In the genomic region with DNA sequence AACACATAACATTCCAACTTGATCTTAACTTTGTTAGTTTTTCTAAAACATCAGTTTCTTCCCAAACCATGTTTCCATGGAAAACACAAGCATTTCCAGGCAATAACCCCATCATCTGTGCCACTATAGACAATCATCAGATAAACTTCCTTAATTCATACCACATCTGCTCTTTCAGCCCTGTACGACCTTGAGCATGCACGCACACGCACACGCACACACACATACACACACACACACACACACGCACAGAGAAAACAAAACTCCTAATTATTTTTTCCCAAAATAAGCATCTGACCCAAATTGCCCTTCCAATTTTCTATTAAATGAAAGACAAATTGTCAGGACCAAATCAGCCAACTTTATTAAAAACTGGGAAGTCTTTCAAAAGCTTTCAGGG, we compare ENCODE assay signal across 2 cellular contexts.
TF ChIP-seq lines count a peak whose summit lies in the region.

No MANE protein-coding gene starts in this region.

TF ChIP-seq in SK-N-SH, 30 proteins besides CTCF, POLR2A, EP300 and RAD21 (continues in another document):
- peak; percentile 32 for TF ChIP-seq CHD2 (IDR thresholded peaks at IDR 0.05; ENCODE audit: low read length, partially characterized antibody)
- no peak for TF ChIP-seq YY1 (IDR thresholded peaks at IDR 0.05; ENCODE audit: low read depth)
- TF ChIP-seq TEAD4 (IDR thresholded peaks at IDR 0.05; ENCODE audit: borderline replicate concordance, insufficient read depth), result no peak
- TF ChIP-seq RCOR1 (IDR thresholded peaks at IDR 0.05; ENCODE audit: low read length), result peak; percentile 75; the same call in 1 of the 2 replicates
- TF ChIP-seq, protein P1, sequence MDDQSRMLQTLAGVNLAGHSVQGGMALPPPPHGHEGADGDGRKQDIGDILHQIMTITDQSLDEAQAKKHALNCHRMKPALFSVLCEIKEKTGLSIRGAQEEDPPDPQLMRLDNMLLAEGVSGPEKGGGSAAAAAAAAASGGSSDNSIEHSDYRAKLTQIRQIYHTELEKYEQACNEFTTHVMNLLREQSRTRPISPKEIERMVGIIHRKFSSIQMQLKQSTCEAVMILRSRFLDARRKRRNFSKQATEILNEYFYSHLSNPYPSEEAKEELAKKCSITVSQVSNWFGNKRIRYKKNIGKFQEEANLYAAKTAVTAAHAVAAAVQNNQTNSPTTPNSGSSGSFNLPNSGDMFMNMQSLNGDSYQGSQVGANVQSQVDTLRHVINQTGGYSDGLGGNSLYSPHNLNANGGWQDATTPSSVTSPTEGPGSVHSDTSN (IDR thresholded peaks at IDR 0.05), result no peak
- TF ChIP-seq GABPA (IDR thresholded peaks at IDR 0.05; ENCODE audit: low read depth), result no peak
- TF ChIP-seq FOSL2 (IDR thresholded peaks at IDR 0.05; ENCODE audit: borderline replicate concordance, low read depth), result no peak
- TF ChIP-seq, protein P2, sequence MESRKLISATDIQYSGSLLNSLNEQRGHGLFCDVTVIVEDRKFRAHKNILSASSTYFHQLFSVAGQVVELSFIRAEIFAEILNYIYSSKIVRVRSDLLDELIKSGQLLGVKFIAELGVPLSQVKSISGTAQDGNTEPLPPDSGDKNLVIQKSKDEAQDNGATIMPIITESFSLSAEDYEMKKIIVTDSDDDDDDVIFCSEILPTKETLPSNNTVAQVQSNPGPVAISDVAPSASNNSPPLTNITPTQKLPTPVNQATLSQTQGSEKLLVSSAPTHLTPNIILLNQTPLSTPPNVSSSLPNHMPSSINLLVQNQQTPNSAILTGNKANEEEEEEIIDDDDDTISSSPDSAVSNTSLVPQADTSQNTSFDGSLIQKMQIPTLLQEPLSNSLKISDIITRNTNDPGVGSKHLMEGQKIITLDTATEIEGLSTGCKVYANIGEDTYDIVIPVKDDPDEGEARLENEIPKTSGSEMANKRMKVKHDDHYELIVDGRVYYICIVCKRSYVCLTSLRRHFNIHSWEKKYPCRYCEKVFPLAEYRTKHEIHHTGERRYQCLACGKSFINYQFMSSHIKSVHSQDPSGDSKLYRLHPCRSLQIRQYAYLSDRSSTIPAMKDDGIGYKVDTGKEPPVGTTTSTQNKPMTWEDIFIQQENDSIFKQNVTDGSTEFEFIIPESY (IDR thresholded peaks at IDR 0.05; ENCODE audit: borderline replicate concordance, low read depth), result no peak
- no peak for TF ChIP-seq ELF1 (IDR thresholded peaks at IDR 0.05)
- no peak for TF ChIP-seq EZH2phosphoT487 (IDR thresholded peaks at IDR 0.05; ENCODE audit: borderline replicate concordance, low read depth)
- no peak for TF ChIP-seq NRF1 (IDR thresholded peaks at IDR 0.05; ENCODE audit: low read depth, low read length)
- TF ChIP-seq JUND (IDR thresholded peaks at IDR 0.05), result no peak
- TF ChIP-seq, protein P3, sequence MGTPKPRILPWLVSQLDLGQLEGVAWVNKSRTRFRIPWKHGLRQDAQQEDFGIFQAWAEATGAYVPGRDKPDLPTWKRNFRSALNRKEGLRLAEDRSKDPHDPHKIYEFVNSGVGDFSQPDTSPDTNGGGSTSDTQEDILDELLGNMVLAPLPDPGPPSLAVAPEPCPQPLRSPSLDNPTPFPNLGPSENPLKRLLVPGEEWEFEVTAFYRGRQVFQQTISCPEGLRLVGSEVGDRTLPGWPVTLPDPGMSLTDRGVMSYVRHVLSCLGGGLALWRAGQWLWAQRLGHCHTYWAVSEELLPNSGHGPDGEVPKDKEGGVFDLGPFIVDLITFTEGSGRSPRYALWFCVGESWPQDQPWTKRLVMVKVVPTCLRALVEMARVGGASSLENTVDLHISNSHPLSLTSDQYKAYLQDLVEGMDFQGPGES (IDR thresholded peaks at IDR 0.05; ENCODE audit: low read depth, low read length), result no peak
- TF ChIP-seq, protein P4, sequence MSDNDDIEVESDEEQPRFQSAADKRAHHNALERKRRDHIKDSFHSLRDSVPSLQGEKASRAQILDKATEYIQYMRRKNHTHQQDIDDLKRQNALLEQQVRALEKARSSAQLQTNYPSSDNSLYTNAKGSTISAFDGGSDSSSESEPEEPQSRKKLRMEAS (IDR thresholded peaks at IDR 0.05; ENCODE audit: low read depth), result no peak
- peak; percentile 87 for TF ChIP-seq GATA2 (CRISPR knock-in tag; IDR thresholded peaks at IDR 0.05)
- no peak for TF ChIP-seq REST (IDR thresholded peaks at IDR 0.05; ENCODE audit: low read depth, low read length)
- TF ChIP-seq, protein P5, sequence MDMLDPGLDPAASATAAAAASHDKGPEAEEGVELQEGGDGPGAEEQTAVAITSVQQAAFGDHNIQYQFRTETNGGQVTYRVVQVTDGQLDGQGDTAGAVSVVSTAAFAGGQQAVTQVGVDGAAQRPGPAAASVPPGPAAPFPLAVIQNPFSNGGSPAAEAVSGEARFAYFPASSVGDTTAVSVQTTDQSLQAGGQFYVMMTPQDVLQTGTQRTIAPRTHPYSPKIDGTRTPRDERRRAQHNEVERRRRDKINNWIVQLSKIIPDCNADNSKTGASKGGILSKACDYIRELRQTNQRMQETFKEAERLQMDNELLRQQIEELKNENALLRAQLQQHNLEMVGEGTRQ (IDR thresholded peaks at IDR 0.05; ENCODE audit: borderline replicate concordance, low read depth, low read length), result no peak
- TF ChIP-seq SMC3 (IDR thresholded peaks at IDR 0.05; ENCODE audit: low read depth, low read length), result no peak
- peak; percentile 30 for TF ChIP-seq TCF12 (IDR thresholded peaks at IDR 0.05)
- TF ChIP-seq RFX5 (IDR thresholded peaks at IDR 0.05; ENCODE audit: low read length), result no peak
- TF ChIP-seq NFIC (IDR thresholded peaks at IDR 0.05; ENCODE audit: borderline replicate concordance), result no peak
- TF ChIP-seq POLR2AphosphoS5 (IDR thresholded peaks at IDR 0.05; ENCODE audit: low read depth, low read length), result no peak

TF ChIP-seq in GM23338, 12 proteins besides CTCF, POLR2A, EP300 and RAD21:
- TF ChIP-seq, protein P6, sequence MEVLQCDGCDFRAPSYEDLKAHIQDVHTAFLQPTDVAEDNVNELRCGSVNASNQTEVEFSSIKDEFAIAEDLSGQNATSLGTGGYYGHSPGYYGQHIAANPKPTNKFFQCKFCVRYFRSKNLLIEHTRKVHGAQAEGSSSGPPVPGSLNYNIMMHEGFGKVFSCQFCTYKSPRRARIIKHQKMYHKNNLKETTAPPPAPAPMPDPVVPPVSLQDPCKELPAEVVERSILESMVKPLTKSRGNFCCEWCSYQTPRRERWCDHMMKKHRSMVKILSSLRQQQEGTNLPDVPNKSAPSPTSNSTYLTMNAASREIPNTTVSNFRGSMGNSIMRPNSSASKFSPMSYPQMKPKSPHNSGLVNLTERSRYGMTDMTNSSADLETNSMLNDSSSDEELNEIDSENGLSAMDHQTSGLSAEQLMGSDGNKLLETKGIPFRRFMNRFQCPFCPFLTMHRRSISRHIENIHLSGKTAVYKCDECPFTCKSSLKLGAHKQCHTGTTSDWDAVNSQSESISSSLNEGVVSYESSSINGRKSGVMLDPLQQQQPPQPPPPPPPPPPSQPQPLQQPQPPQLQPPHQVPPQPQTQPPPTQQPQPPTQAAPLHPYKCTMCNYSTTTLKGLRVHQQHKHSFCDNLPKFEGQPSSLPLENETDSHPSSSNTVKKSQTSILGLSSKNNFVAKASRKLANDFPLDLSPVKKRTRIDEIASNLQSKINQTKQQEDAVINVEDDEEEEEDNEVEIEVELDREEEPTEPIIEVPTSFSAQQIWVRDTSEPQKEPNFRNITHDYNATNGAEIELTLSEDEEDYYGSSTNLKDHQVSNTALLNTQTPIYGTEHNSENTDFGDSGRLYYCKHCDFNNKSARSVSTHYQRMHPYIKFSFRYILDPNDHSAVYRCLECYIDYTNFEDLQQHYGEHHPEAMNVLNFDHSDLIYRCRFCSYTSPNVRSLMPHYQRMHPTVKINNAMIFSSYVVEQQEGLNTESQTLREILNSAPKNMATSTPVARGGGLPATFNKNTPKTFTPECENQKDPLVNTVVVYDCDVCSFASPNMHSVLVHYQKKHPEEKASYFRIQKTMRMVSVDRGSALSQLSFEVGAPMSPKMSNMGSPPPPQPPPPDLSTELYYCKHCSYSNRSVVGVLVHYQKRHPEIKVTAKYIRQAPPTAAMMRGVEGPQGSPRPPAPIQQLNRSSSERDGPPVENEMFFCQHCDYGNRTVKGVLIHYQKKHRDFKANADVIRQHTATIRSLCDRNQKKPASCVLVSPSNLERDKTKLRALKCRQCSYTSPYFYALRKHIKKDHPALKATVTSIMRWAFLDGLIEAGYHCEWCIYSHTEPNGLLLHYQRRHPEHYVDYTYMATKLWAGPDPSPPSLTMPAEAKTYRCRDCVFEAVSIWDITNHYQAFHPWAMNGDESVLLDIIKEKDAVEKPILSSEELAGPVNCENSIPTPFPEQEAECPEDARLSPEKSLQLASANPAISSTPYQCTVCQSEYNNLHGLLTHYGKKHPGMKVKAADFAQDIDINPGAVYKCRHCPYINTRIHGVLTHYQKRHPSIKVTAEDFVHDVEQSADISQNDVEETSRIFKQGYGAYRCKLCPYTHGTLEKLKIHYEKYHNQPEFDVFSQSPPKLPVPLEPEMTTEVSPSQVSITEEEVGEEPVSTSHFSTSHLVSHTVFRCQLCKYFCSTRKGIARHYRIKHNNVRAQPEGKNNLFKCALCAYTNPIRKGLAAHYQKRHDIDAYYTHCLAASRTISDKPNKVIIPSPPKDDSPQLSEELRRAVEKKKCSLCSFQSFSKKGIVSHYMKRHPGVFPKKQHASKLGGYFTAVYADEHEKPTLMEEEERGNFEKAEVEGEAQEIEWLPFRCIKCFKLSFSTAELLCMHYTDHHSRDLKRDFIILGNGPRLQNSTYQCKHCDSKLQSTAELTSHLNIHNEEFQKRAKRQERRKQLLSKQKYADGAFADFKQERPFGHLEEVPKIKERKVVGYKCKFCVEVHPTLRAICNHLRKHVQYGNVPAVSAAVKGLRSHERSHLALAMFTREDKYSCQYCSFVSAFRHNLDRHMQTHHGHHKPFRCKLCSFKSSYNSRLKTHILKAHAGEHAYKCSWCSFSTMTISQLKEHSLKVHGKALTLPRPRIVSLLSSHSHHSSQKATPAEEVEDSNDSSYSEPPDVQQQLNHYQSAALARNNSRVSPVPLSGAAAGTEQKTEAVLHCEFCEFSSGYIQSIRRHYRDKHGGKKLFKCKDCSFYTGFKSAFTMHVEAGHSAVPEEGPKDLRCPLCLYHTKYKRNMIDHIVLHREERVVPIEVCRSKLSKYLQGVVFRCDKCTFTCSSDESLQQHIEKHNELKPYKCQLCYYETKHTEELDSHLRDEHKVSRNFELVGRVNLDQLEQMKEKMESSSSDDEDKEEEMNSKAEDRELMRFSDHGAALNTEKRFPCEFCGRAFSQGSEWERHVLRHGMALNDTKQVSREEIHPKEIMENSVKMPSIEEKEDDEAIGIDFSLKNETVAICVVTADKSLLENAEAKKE (CRISPR knock-in tag; IDR thresholded peaks at IDR 0.05), result no peak
- TF ChIP-seq CREB1 (CRISPR knock-in tag; IDR thresholded peaks at IDR 0.05; ENCODE audit: low read depth) (no peak), NANOG (IDR thresholded peaks at IDR 0.05; ENCODE audit: borderline replicate concordance) (no peak), EZH2phosphoT487 (IDR thresholded peaks at IDR 0.05; ENCODE audit: unreplicated experiment) (no peak), ZNF114 (CRISPR knock-in tag; IDR thresholded peaks at IDR 0.05) (no peak), REST (IDR thresholded peaks at IDR 0.05; ENCODE audit: unreplicated experiment) (no peak), ZNF331 (CRISPR knock-in tag; IDR thresholded peaks at IDR 0.05; ENCODE audit: low read depth) (no peak), EZH2 (IDR thresholded peaks at IDR 0.05; ENCODE audit: low read depth, unreplicated experiment) (no peak)
- TF ChIP-seq, protein P7, sequence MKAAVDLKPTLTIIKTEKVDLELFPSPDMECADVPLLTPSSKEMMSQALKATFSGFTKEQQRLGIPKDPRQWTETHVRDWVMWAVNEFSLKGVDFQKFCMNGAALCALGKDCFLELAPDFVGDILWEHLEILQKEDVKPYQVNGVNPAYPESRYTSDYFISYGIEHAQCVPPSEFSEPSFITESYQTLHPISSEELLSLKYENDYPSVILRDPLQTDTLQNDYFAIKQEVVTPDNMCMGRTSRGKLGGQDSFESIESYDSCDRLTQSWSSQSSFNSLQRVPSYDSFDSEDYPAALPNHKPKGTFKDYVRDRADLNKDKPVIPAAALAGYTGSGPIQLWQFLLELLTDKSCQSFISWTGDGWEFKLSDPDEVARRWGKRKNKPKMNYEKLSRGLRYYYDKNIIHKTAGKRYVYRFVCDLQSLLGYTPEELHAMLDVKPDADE (IDR thresholded peaks at IDR 0.05), result no peak
